In the genomic region with DNA sequence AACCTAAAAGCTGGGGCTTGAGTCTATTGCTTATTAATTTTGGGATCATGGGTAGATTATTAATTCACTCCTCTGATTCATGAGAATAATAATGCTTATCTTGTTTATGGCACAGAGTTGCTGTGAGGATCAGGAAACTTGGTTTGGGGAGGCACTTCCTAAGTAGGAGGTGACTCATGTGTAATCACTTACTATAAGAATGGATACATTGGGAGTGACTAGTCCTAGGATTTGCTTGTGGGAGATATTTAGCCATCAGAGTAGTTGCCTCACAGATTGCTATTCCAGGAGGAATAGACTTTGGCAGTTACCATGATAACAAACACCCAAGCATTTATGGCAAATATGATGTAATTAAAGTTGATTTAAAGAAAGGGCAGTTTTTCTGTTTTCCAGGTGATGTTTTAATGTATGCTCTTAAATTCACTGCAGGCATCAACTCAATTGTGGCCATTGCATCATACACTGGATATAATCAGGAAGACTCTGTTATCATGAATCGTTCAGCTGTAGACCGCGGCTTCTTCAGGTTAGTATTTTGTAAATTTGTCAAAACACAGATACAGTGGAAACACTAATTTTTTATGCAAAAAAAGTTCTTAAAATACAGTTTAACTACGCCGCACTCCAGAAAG, we compare ENCODE assay signal across 14 cellular contexts. TPM values are rescaled to one million over a fixed set of nuclear protein-coding genes. Genes with fewer than 3 reads are reported as not detected.
DNase-seq lines count a peak whose midpoint lies in the region; ATAC-seq and TF ChIP-seq lines count a peak whose summit lies in the region.
"Had no signal": no experiment of that assay in that cellular context is flagged by ENCODE, and none has a peak within 500 bp of the region (broad histone marks: within the 10 kb centered on the region; RNA-seq: fewer than 3 reads in every experiment).

No MANE protein-coding gene starts in this region.

- intact Hi-C loops in natural killer cell (cut with micrococcal nuclease), result no loop called here

- peaks cover 0 to 17% of the 10 kb centered on the region in 2 donors for H3K4me1 Mint-ChIP-seq in natural killer cell
- H3K4me1 Mint-ChIP-seq in natural killer cell treated with Interleukin-12 subunit alpha and Interleukin-12 subunit beta and Interleukin-15 and Interleukin-18, amount 100 ng/mL, for 72 hours (ENCODE audit: low read depth in 2 of 2), result peaks cover 11 to 16% of the 10 kb centered on the region in 2 donors
- H3K4me1 Mint-ChIP-seq: CD14-positive monocyte had no signal

- peak overlapping the region; percentile 42 to 47 for H3K27ac Mint-ChIP-seq in natural killer cell
- H3K27ac Mint-ChIP-seq in natural killer cell treated with Interleukin-12 subunit alpha and Interleukin-12 subunit beta and Interleukin-15 and Interleukin-18, amount 100 ng/mL, for 72 hours, result peak overlapping the region in 1 of 2 donors; percentile 50
- H3K27ac Mint-ChIP-seq: dendritic cell treated with granulocyte-macrophage colony-stimulating factor and Interleukin-4, amounts not matched to agents 40 ng/mL and 50 ng/mL, for 4 days had no signal

- DNase-seq in natural killer cell, result no peak
- DNase-seq in natural killer cell treated with Interleukin-12 subunit alpha and Interleukin-12 subunit beta and Interleukin-15 and Interleukin-18, amount 100 ng/mL, for 72 hours (ENCODE audit: low spot score), result no peak
- peak; percentile 77 for DNase-seq in astrocyte of the spinal cord (ENCODE audit: low read depth, low spot score)
- DNase-seq in hepatic stellate cell (ENCODE audit: low spot score), result peak; percentile 57
- DNase-seq in DMS53 treated with DMSO at 0.1 percent for 48 hours (lab: John Stamatoyannopoulos, UW; ENCODE audit: unreplicated experiment), result no peak
- DNase-seq in NCI-H2081 (lab: John Stamatoyannopoulos, UW), result no peak
- DNase-seq: activated T-cell treated with anti-CD3 and anti-CD28 coated beads for 4 hours, NCI-H774, ovary had no signal

- no peaks in the 10 kb centered on the region for H3K27me3 Mint-ChIP-seq in natural killer cell (ENCODE audit: low read depth in 2 of 2)
- no peaks in the 10 kb centered on the region for H3K27me3 Mint-ChIP-seq in natural killer cell treated with Interleukin-12 subunit alpha and Interleukin-12 subunit beta and Interleukin-15 and Interleukin-18, amount 100 ng/mL, for 72 hours
- H3K27me3 Mint-ChIP-seq: dendritic cell treated with granulocyte-macrophage colony-stimulating factor and Interleukin-4, amounts not matched to agents 40 ng/mL and 50 ng/mL, for 4 days had no signal

- in situ Hi-C loops in astrocyte of the spinal cord (cut with HindIII; ENCODE audit: low sequenced_read_pairs), result no loop called here

- ATAC-seq in natural killer cell (no peak), GM18858 (IDR thresholded peaks at IDR 0.05; ENCODE audit: unreplicated experiment) (no peak), GM18519 (IDR thresholded peaks at IDR 0.05; ENCODE audit: low FRiP score, unreplicated experiment) (no peak)
- no peak for ATAC-seq in natural killer cell treated with Interleukin-12 subunit alpha and Interleukin-12 subunit beta and Interleukin-15 and Interleukin-18, amount 100 ng/mL, for 72 hours

- TF ChIP-seq CTCF in natural killer cell (IDR thresholded peaks at IDR 0.05) (no peak), astrocyte of the spinal cord (IDR thresholded peaks at IDR 0.05; ENCODE audit: low read depth, low read length) (no peak)

- peaks cover 21% of the 10 kb centered on the region for H3K36me3 Mint-ChIP-seq in natural killer cell
- H3K36me3 Mint-ChIP-seq in natural killer cell treated with Interleukin-12 subunit alpha and Interleukin-12 subunit beta and Interleukin-15 and Interleukin-18, amount 100 ng/mL, for 72 hours, result peaks cover 51% of the 10 kb centered on the region

- H3K9me3 Mint-ChIP-seq in natural killer cell, result no peaks in the 10 kb centered on the region
- no peaks in the 10 kb centered on the region for H3K9me3 Mint-ChIP-seq in natural killer cell treated with Interleukin-12 subunit alpha and Interleukin-12 subunit beta and Interleukin-15 and Interleukin-18, amount 100 ng/mL, for 72 hours
- H3K9me3 Mint-ChIP-seq: CD14-positive monocyte; dendritic cell treated with granulocyte-macrophage colony-stimulating factor and Interleukin-4, amounts not matched to agents 40 ng/mL and 50 ng/mL, for 4 days had no signal

- H3K4me3 ChIP-seq in astrocyte of the spinal cord (ENCODE audit: low read depth, low read length), result no peak overlapping the region
- H3K4me3 ChIP-seq: ovary, vagina had no signal

- H3K4me3 Mint-ChIP-seq in natural killer cell, result no peak overlapping the region
- no peak overlapping the region for H3K4me3 Mint-ChIP-seq in natural killer cell treated with Interleukin-12 subunit alpha and Interleukin-12 subunit beta and Interleukin-15 and Interleukin-18, amount 100 ng/mL, for 72 hours
- H3K4me3 Mint-ChIP-seq: CD14-positive monocyte; dendritic cell treated with granulocyte-macrophage colony-stimulating factor and Interleukin-4, amounts not matched to agents 40 ng/mL and 50 ng/mL, for 4 days had no signal

RNA-seq across cellular contexts. Expression of a gene that starts 41.9 kb away (rescaled TPM):
- total RNA-seq in natural killer cell, result 100 to 1,000 TPM; 108 to 113 (median 110) TPM
- total RNA-seq in natural killer cell treated with Interleukin-12 subunit alpha and Interleukin-12 subunit beta and Interleukin-15 and Interleukin-18, amount 100 ng/mL, for 72 hours, result 100 to 1,000 TPM; 146 to 162 TPM

RNA-seq across cellular contexts. Expression of a gene that starts 43.2 kb away (rescaled TPM):
- 10 to 100 TPM; 11.7 to 15.3 (median 13.8) TPM for total RNA-seq in natural killer cell
- 10 to 100 TPM; 14.2 to 15.6 TPM for total RNA-seq in natural killer cell treated with Interleukin-12 subunit alpha and Interleukin-12 subunit beta and Interleukin-15 and Interleukin-18, amount 100 ng/mL, for 72 hours

Comparison
In these comparisons a context has a peak if more than half of its experiments do, and no peak if none do; other contexts are left out.
1. DNase-seq: peak in astrocyte of the spinal cord (single experiment) and hepatic stellate cell (single experiment); none in natural killer cell (single experiment), natural killer cell treated with Interleukin-12 subunit alpha and Interleukin-12 subunit beta and Interleukin-15 and Interleukin-18, amount 100 ng/mL, for 72 hours (single experiment), DMS53 treated with DMSO at 0.1 percent for 48 hours (single experiment) and NCI-H2081 (0 of 2).